1 cellular context compared by ENCODE assay signal in genomic region chr17:75065562-75066151, GRCh38.
TF ChIP-seq lines count a peak whose summit lies in the region.

No MANE protein-coding gene starts in this region.

TF ChIP-seq in H1, 55 proteins besides CTCF, POLR2A, EP300 and RAD21:
- TF ChIP-seq ATF3 (IDR thresholded peaks at IDR 0.05; ENCODE audit: insufficient read depth, low read depth, low read length) (no peak), JUN (IDR thresholded peaks at IDR 0.05; ENCODE audit: low read depth, low read length) (no peak), SP1 (IDR thresholded peaks at IDR 0.05; ENCODE audit: low read depth, low read length) (no peak), E2F6 (IDR thresholded peaks at IDR 0.05) (no peak), CREB1 (IDR thresholded peaks at IDR 0.05) (no peak), KDM1A (IDR thresholded peaks at IDR 0.05; ENCODE audit: borderline replicate concordance, low read length) (no peak)
